ENCODE assay signal across 8 cellular contexts in the genomic region with DNA sequence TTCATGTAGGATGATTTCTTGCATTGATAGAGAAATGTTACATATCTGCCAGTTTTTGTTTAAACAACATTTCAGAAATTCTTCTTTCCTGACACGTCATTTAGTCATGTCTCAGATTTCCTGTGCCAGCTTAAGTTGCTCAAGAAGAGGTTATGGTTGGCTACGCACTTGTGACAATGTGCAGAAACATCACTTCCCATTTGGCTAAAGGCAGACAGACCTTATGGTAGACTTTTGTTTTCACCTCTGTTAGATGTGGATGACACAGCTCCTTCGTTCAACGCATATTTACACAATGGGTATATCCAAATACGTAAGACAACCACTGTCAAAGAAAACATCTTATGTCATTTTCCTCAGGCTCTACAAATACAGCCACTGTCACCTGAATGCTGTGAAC.
DNase-seq lines count a peak whose midpoint lies in the region; ATAC-seq, FAIRE-seq and TF ChIP-seq lines count a peak whose summit lies in the region.

No MANE protein-coding gene starts in this region.

- H3K9me3 ChIP-seq in neural cell (ENCODE audit: low read length), result no peaks in the 10 kb centered on the region

- DNase-seq in GM18507 (ENCODE audit: extremely low spot score, insufficient read length, low read depth), result peak; percentile 32
- DNase-seq in NB4 (ENCODE audit: low read depth), result peak; percentile 85
- DNase-seq in dermis microvascular lymphatic vessel endothelial cell (ENCODE audit: low read depth in 2 of 2), result peak; percentile 80 to 96
- no peak for DNase-seq in activated T-helper 1 cell treated with anti-CD3 and anti-CD28 coated beads, Interleukin-12 subunit alpha, Interleukin-12 subunit beta, Interleukin-2, Interleukin-4 antibody, amounts not matched to agents 30 ng/mL and 10 ng/mL and 1 ng/mL, durations not matched to agents 14 hours and 24 hours and 36 hours (ENCODE audit: low spot score)
- DNase-seq in DMS 273 treated with DMSO at 0.1 percent for 48 hours (lab: John Stamatoyannopoulos, UW), result no peak
- DNase-seq in WTC11 (ENCODE audit: low spot score), result no peak

- no peaks in the 10 kb centered on the region for H3K36me3 Mint-ChIP-seq in activated T-helper 1 cell treated with anti-CD3 and anti-CD28 coated beads, Interleukin-12 subunit alpha, Interleukin-12 subunit beta, Interleukin-2, Interleukin-4 antibody, amounts not matched to agents 30 ng/mL and 10 ng/mL and 1 ng/mL, durations not matched to agents 14 hours and 24 hours and 36 hours (ENCODE audit: low read depth)
- H3K36me3 Mint-ChIP-seq in WTC11, result no peaks in the 10 kb centered on the region

- no peak overlapping the region for H3K27ac Mint-ChIP-seq in activated T-helper 1 cell treated with anti-CD3 and anti-CD28 coated beads, Interleukin-12 subunit alpha, Interleukin-12 subunit beta, Interleukin-2, Interleukin-4 antibody, amounts not matched to agents 30 ng/mL and 10 ng/mL and 1 ng/mL, durations not matched to agents 14 hours and 24 hours and 36 hours
- no peak overlapping the region for H3K27ac Mint-ChIP-seq in WTC11

- H3K4me3 ChIP-seq in NB4 (ENCODE audit: low read depth, low read length) (peak overlapping the region; percentile 48), neural cell (ENCODE audit: low read length) (no peak overlapping the region)

- H3K4me2 ChIP-seq in neural cell (ENCODE audit: low read length), result no peak overlapping the region

- peak; percentile 13 for TF ChIP-seq EP300 in neural cell (conservative IDR thresholded peaks at IDR 0.05; ENCODE audit: poor library complexity, severe bottlenecking)

- no peak overlapping the region for H3K9ac ChIP-seq in neural cell (ENCODE audit: low read length)

- TF ChIP-seq CTCF in NB4 (IDR thresholded peaks at IDR 0.05; ENCODE audit: low read depth, low read length), result no peak
- TF ChIP-seq CTCF in neural cell (IDR thresholded peaks at IDR 0.05; ENCODE audit: poor library complexity, severe bottlenecking), result no peak
- TF ChIP-seq CTCF in WTC11 (IDR thresholded peaks at IDR 0.05), result no peak

- H3K27ac ChIP-seq in neural cell (ENCODE audit: low read length), result no peak overlapping the region

- no peaks in the 10 kb centered on the region for H3F3A ChIP-seq in neural cell (ENCODE audit: insufficient read depth, low read length, poor library complexity, severe bottlenecking)

- H3K36me3 ChIP-seq in neural cell (ENCODE audit: insufficient read depth, low read length), result no peaks in the 10 kb centered on the region

- CTCF ChIA-PET in WTC11 (lab: Charles Lee), result interaction anchor here (0.6 to 1.4 kb wide), 2 partner anchors 14 to 126 kb away, joined by 3 read pairs; a partner anchor contains a TSS

- H3K79me2 ChIP-seq in neural cell (replicated peaks; ENCODE audit: insufficient read depth, low read length), result no peaks in the 10 kb centered on the region

- no peaks in the 10 kb centered on the region for H3K9me3 Mint-ChIP-seq in activated T-helper 1 cell treated with anti-CD3 and anti-CD28 coated beads, Interleukin-12 subunit alpha, Interleukin-12 subunit beta, Interleukin-2, Interleukin-4 antibody, amounts not matched to agents 30 ng/mL and 10 ng/mL and 1 ng/mL, durations not matched to agents 14 hours and 24 hours and 36 hours
- H3K9me3 Mint-ChIP-seq in WTC11, result no peaks in the 10 kb centered on the region

- H3K4me1 Mint-ChIP-seq in activated T-helper 1 cell treated with anti-CD3 and anti-CD28 coated beads, Interleukin-12 subunit alpha, Interleukin-12 subunit beta, Interleukin-2, Interleukin-4 antibody, amounts not matched to agents 30 ng/mL and 10 ng/mL and 1 ng/mL, durations not matched to agents 14 hours and 24 hours and 36 hours (ENCODE audit: low read depth), result peaks cover 19% of the 10 kb centered on the region
- peaks cover 33% of the 10 kb centered on the region for H3K4me1 Mint-ChIP-seq in WTC11

- POLR2A ChIA-PET in WTC11 (lab: Charles Lee), result no interaction called here

- no peak overlapping the region for H3K4me3 Mint-ChIP-seq in activated T-helper 1 cell treated with anti-CD3 and anti-CD28 coated beads, Interleukin-12 subunit alpha, Interleukin-12 subunit beta, Interleukin-2, Interleukin-4 antibody, amounts not matched to agents 30 ng/mL and 10 ng/mL and 1 ng/mL, durations not matched to agents 14 hours and 24 hours and 36 hours
- H3K4me3 Mint-ChIP-seq in WTC11, result no peak overlapping the region

- peak; percentile 97 for FAIRE-seq in GM18507 (lab: Jason Lieb, UNC)

- no peaks in the 10 kb centered on the region for H3K9me2 ChIP-seq in neural cell (ENCODE audit: insufficient read depth, low read length)

- TF ChIP-seq RAD21 in neural cell (conservative IDR thresholded peaks at IDR 0.05), result no peak

- no peaks in the 10 kb centered on the region for H4K20me1 ChIP-seq in neural cell (ENCODE audit: insufficient read depth)

- peak; percentile 88 for ATAC-seq in HG02642 (IDR thresholded peaks at IDR 0.05; ENCODE audit: poor library complexity, unreplicated experiment)
- ATAC-seq in WTC11, result no peak

- intact Hi-C loops in activated T-helper 1 cell treated with anti-CD3 and anti-CD28 coated beads, Interleukin-12 subunit alpha, Interleukin-12 subunit beta, Interleukin-2, Interleukin-4 antibody, amounts not matched to agents 30 ng/mL and 10 ng/mL and 1 ng/mL, durations not matched to agents 14 hours and 24 hours and 36 hours (cut with micrococcal nuclease), result no loop called here

- no peaks in the 10 kb centered on the region for H3K27me3 ChIP-seq in neural cell (ENCODE audit: insufficient read depth, low read depth, low read length)

- no peak for TF ChIP-seq POLR2A in NB4 (IDR thresholded peaks at IDR 0.05; ENCODE audit: extremely low read depth, insufficient read length)

- H2AFZ ChIP-seq in neural cell (ENCODE audit: low read depth, low read length), result no peak overlapping the region

- peaks cover 10% of the 10 kb centered on the region for H3K27me3 Mint-ChIP-seq in activated T-helper 1 cell treated with anti-CD3 and anti-CD28 coated beads, Interleukin-12 subunit alpha, Interleukin-12 subunit beta, Interleukin-2, Interleukin-4 antibody, amounts not matched to agents 30 ng/mL and 10 ng/mL and 1 ng/mL, durations not matched to agents 14 hours and 24 hours and 36 hours (ENCODE audit: insufficient read depth)
- no peaks in the 10 kb centered on the region for H3K27me3 Mint-ChIP-seq in WTC11 (ENCODE audit: low read depth)

TF ChIP-seq in neural cell, 6 proteins besides CTCF, POLR2A, EP300 and RAD21 (continues in another document):
- TF ChIP-seq TAF1 (IDR thresholded peaks at IDR 0.05; ENCODE audit: low read depth) (no peak), SMC3 (conservative IDR thresholded peaks at IDR 0.05; ENCODE audit: poor library complexity) (no peak), MXI1 (conservative IDR thresholded peaks at IDR 0.05; ENCODE audit: poor library complexity, severe bottlenecking) (no peak), EZH2 (IDR thresholded peaks at IDR 0.05; ENCODE audit: borderline replicate concordance, insufficient read depth, low read length, poor library complexity, severe bottlenecking) (no peak), POLR2AphosphoS5 (IDR thresholded peaks at IDR 0.05) (no peak)

TF ChIP-seq in WTC11, 78 proteins besides CTCF, POLR2A, EP300 and RAD21:
- TF ChIP-seq ATF1 (CRISPR knock-in tag; IDR thresholded peaks at IDR 0.05), result no peak
- TF ChIP-seq, protein P1, sequence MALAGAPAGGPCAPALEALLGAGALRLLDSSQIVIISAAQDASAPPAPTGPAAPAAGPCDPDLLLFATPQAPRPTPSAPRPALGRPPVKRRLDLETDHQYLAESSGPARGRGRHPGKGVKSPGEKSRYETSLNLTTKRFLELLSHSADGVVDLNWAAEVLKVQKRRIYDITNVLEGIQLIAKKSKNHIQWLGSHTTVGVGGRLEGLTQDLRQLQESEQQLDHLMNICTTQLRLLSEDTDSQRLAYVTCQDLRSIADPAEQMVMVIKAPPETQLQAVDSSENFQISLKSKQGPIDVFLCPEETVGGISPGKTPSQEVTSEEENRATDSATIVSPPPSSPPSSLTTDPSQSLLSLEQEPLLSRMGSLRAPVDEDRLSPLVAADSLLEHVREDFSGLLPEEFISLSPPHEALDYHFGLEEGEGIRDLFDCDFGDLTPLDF (CRISPR knock-in tag; IDR thresholded peaks at IDR 0.05), result no peak
- TF ChIP-seq ZNF671 (CRISPR knock-in tag; IDR thresholded peaks at IDR 0.05), result no peak

Comparison
In these comparisons a context has a peak if more than half of its experiments do, and no peak if none do; other contexts are left out.
1. DNase-seq: peak in GM18507 (single experiment), NB4 (single experiment) and dermis microvascular lymphatic vessel endothelial cell (2 of 2); none in activated T-helper 1 cell treated with anti-CD3 and anti-CD28 coated beads, Interleukin-12 subunit alpha, Interleukin-12 subunit beta, Interleukin-2, Interleukin-4 antibody, amounts not matched to agents 30 ng/mL and 10 ng/mL and 1 ng/mL, durations not matched to agents 14 hours and 24 hours and 36 hours (single experiment), DMS 273 treated with DMSO at 0.1 percent for 48 hours (single experiment) and WTC11 (single experiment).